16 cellular contexts compared by ENCODE assay signal in genomic region chr17:76193616-76194015, GRCh38. TPM values are rescaled to one million over a fixed set of nuclear protein-coding genes. Genes with fewer than 3 reads are reported as not detected.
DNase-seq lines count a peak whose midpoint lies in the region; ATAC-seq, FAIRE-seq and TF ChIP-seq lines count a peak whose summit lies in the region.
"Had no signal": no experiment of that assay in that cellular context is flagged by ENCODE, and none has a peak within 500 bp of the region (broad histone marks: within the 10 kb centered on the region; RNA-seq: fewer than 3 reads in every experiment).

No MANE protein-coding gene starts in this region.

- H3K27me3 Mint-ChIP-seq in stimulated activated naive CD8-positive, alpha-beta T cell treated with anti-CD3 and anti-CD28 coated beads, Interleukin-15, amount 100 ng/mL, for 72 hours = no peaks in the 10 kb centered on the region

- no TSS peak for BruUV-seq in K562 (replicated peaks; lab: Mats Ljungman, UMichigan)

- peaks cover 50% of the 10 kb centered on the region for H3K79me2 ChIP-seq in K562 (ENCODE audit: control insufficient read depth, insufficient read depth, low read length)

- H3K9me3 ChIP-seq in K562 (replicated peaks; ENCODE audit: control insufficient read depth, insufficient read depth, low read depth, low read length) (no peaks in the 10 kb centered on the region), SJCRH30 (replicated peaks) (no peaks in the 10 kb centered on the region), ascending aorta (no peaks in the 10 kb centered on the region)
- H3K9me3 ChIP-seq: gastroesophageal sphincter had no signal

- peak; percentile 15 for TF ChIP-seq EP300 in K562 (IDR thresholded peaks at IDR 0.05; ENCODE audit: low read length)

- H3K27me3 ChIP-seq in K562 (ENCODE audit: control insufficient read depth in 2 of 2, insufficient read depth in 2 of 2, low read length in 2 of 2) = no peaks in the 10 kb centered on the region
- H3K27me3 ChIP-seq in SJCRH30 = no peaks in the 10 kb centered on the region
- H3K27me3 ChIP-seq in ascending aorta = no peaks in the 10 kb centered on the region
- H3K27me3 ChIP-seq: cardiac muscle cell had no signal

- DNase-seq in stimulated activated CD4-positive, alpha-beta T cell treated with anti-CD3 and anti-CD28 coated beads, Interleukin-15, amount 100 ng/mL, for 24 hours = peak; percentile 44
- DNase-seq in stimulated activated CD4-positive, alpha-beta T cell treated with anti-CD3 and anti-CD28 coated beads, Interleukin-12 subunit alpha, Interleukin-12 subunit beta, amount 100 ng/mL, for 4 hours = no peak
- peak; percentile 26 for DNase-seq in activated CD4-positive, alpha-beta T cell treated with anti-CD3 and anti-CD28 coated beads, Interleukin-2, amount 50 U/mL, for 1 hour
- DNase-seq in K562 (ENCODE audit: extremely low read depth in 1 of 4, low spot score in 3 of 4) (peak; percentile 53 to 78 (median 62)), GM13976 (ENCODE audit: low spot score) (no peak), SJCRH30 (no peak), ascending aorta (ENCODE audit: low spot score in 2 of 2) (no peak)
- peak; percentile 23 to 61 for DNase-seq in stimulated activated naive CD8-positive, alpha-beta T cell treated with anti-CD3 and anti-CD28 coated beads, Interleukin-15, amount 100 ng/mL, for 72 hours
- DNase-seq: KBM-7, mesenchymal stem cell, NCI-H510A treated with DMSO at 0.1 percent for 48 hours had no signal

- H3K4me2 ChIP-seq in K562 (ENCODE audit: insufficient read depth, low read length) = peak overlapping the region; percentile 55

- under 1% methylated on average over 12 of the region's 12 CpGs for WGBS in K562 (ENCODE audit: insufficient coverage, low coverage, missing lambda C conversion rate)

- TF ChIP-seq CTCF in K562 (IDR thresholded peaks at IDR 0.05 in 2 of 3, conservative IDR thresholded peaks at IDR 0.05 in 1 of 3; ENCODE audit: insufficient read depth in 2 of 3, low read depth in 1 of 3, low read length in 3 of 3) (no peak), GM13976 (IDR thresholded peaks at IDR 0.05; ENCODE audit: borderline replicate concordance, control extremely low read depth, extremely low read depth, insufficient read depth, missing control alignments) (no peak), ascending aorta (IDR thresholded peaks at IDR 0.05) (no peak)

- H3K4me3 Mint-ChIP-seq in stimulated activated naive CD8-positive, alpha-beta T cell treated with anti-CD3 and anti-CD28 coated beads, Interleukin-15, amount 100 ng/mL, for 72 hours = peak overlapping the region; percentile 79 to 85

- no peaks in the 10 kb centered on the region for H3K9me1 ChIP-seq in K562 (ENCODE audit: control insufficient read depth, insufficient read depth, low read length)

- H3K4me3 ChIP-seq in K562 (no peak overlapping the region), SJCRH30 (no peak overlapping the region), ascending aorta (no peak overlapping the region)
- H3K4me3 ChIP-seq: cardiac muscle cell, gastroesophageal sphincter had no signal

- in situ Hi-C loops in K562 (cut with MboI) (no loop called here), GM13976 (cut with MboI; ENCODE audit: low sequenced_read_pairs, unreplicated experiment) (no loop called here)

- peak overlapping the region; percentile 64 for H2AFZ ChIP-seq in K562 (ENCODE audit: low read depth, low read length)

- peak; percentile 76 for FAIRE-seq in K562 (lab: Jason Lieb, UNC)
- FAIRE-seq: H1 had no signal

- H3K4me1 Mint-ChIP-seq in stimulated activated naive CD8-positive, alpha-beta T cell treated with anti-CD3 and anti-CD28 coated beads, Interleukin-15, amount 100 ng/mL, for 72 hours = peaks cover 96% of the 10 kb centered on the region

- peak; percentile 82 for ATAC-seq in K562
- peak; percentile 53 for ATAC-seq in stimulated activated naive CD8-positive, alpha-beta T cell treated with anti-CD3 and anti-CD28 coated beads, Interleukin-15, amount 100 ng/mL, for 72 hours
- ATAC-seq: gastroesophageal sphincter, Panc1 had no signal

- TF ChIP-seq POLR2A in K562 (conservative IDR thresholded peaks at IDR 0.05) = no peak

- H3K27ac ChIP-seq in K562 (ENCODE audit: extremely low read depth, low read depth, low read length) (peak overlapping the region; percentile 91), SJCRH30 (no peak overlapping the region), ascending aorta (no peak overlapping the region)
- H3K27ac ChIP-seq: cardiac muscle cell, gastroesophageal sphincter had no signal

- H3K4me1 ChIP-seq in K562 (replicated peaks in 1 of 2; ENCODE audit: control insufficient read depth in 2 of 2, insufficient read depth in 2 of 2, low read length in 2 of 2) = peaks cover 53 to 71% of the 10 kb centered on the region in 2 experiments
- H3K4me1 ChIP-seq in SJCRH30 = no peaks in the 10 kb centered on the region
- H3K4me1 ChIP-seq in ascending aorta = no peaks in the 10 kb centered on the region

- H3K36me3 ChIP-seq in K562 (ENCODE audit: control insufficient read depth, insufficient read depth, low read length) (peaks cover 25% of the 10 kb centered on the region; the same call in 2 of the 3 replicates), SJCRH30 (no peaks in the 10 kb centered on the region), ascending aorta (no peaks in the 10 kb centered on the region)
- H3K36me3 ChIP-seq: cardiac muscle cell, gastroesophageal sphincter had no signal

- CTCF ChIA-PET in K562 (lab: Yijun Ruan, JAX; ENCODE audit: low intra/inter-chr PET ratio) = no interaction called here

- H3K9ac ChIP-seq in K562 (ENCODE audit: insufficient read depth in 1 of 2, low read depth in 2 of 2, low read length in 2 of 2) = peak overlapping the region; percentile 73 to 74; a peak in 3 of 4 replicates

- TF ChIP-seq RAD21 in K562 (CRISPR knock-in tag; conservative IDR thresholded peaks at IDR 0.05 in 1 of 2, IDR thresholded peaks at IDR 0.05 in 1 of 2) = no peak

- POLR2A ChIA-PET in K562 (lab: Yijun Ruan, JAX) = interaction anchor here (1.0 to 3.2 kb wide), 3 partner anchors 11 to 74 kb away, joined by 4 to 16 read pairs (median 13); no protein-coding TSS in a partner anchor

- peak overlapping the region; percentile 75 to 98 for H3K27ac Mint-ChIP-seq in stimulated activated naive CD8-positive, alpha-beta T cell treated with anti-CD3 and anti-CD28 coated beads, Interleukin-15, amount 100 ng/mL, for 72 hours

- intact Hi-C loops in K562 (cut with micrococcal nuclease) (loop anchor here (2.0 kb wide), 1 partner anchor 41 kb away; no protein-coding TSS in a partner anchor), ascending aorta (cut with DNase I) (no loop called here)

- no peaks in the 10 kb centered on the region for H4K20me1 ChIP-seq in K562 (replicated peaks; ENCODE audit: control insufficient read depth, insufficient read depth, low read length)

- H3K9me3 Mint-ChIP-seq in stimulated activated naive CD8-positive, alpha-beta T cell treated with anti-CD3 and anti-CD28 coated beads, Interleukin-15, amount 100 ng/mL, for 72 hours = no peaks in the 10 kb centered on the region

TF ChIP-seq in K562, 482 proteins besides CTCF, POLR2A, EP300 and RAD21 (continues in another document):
- no peak for TF ChIP-seq BHLHE40 (IDR thresholded peaks at IDR 0.05; ENCODE audit: low read length)
- no peak for TF ChIP-seq PRPF4 (IDR thresholded peaks at IDR 0.05; ENCODE audit: insufficient read depth, low read depth, low read length, poor library complexity, severe bottlenecking)

RNA-seq across cellular contexts. Expression of gene RNF157, which starts 46.7 kb away (rescaled TPM):
- total RNA-seq in K562 (2011; cell fraction: chromatin; rRNA removed; ENCODE audit: low replicate concordance) = 105 and 114 TPM in 2 replicates
- total RNA-seq in K562 (2011; cell fraction: nucleolus; rRNA removed) = 43.7 and 60.5 TPM in 2 replicates
- total RNA-seq in K562 (2011; cell fraction: nucleoplasm; rRNA removed) = 85.8 and 127 TPM in 2 replicates
- total RNA-seq in K562 (2014; rRNA removed) = 12.7 and 21.6 TPM in 2 replicates
- 16.3 and 17.9 TPM in 2 replicates for total RNA-seq in K562 (2014; rRNA removed; fragmentation: Illumina TruSeq; extraction: Trizol)
- 28.2 and 28.7 TPM in 2 replicates for total RNA-seq in K562 (2015; rRNA removed; fragmentation: Illumina TruSeq; extraction: Trizol)
- total RNA-seq in K562 (2021) = 28.6 and 29.0 TPM in 2 replicates
- 30.5 and 37.8 TPM in 2 replicates for polyA plus RNA-seq in K562 (2011; rRNA removed)
- polyA plus RNA-seq in K562 (2011; cell fraction: cytosol; rRNA removed) = 29.5 and 33.1 TPM in 2 replicates
- polyA plus RNA-seq in K562 (2011; cell fraction: nucleus; rRNA removed) = 28.4 and 36.3 TPM in 2 replicates
- 21.3 and 53.9 TPM in 2 replicates for polyA plus RNA-seq in K562 (2012)
- polyA plus RNA-seq in K562 (2014; fragmentation: Illumina TruSeq; extraction: Trizol) = 29.0 and 31.7 TPM in 2 replicates
- polyA plus RNA-seq in K562 (2014; fragmentation: Nextera tagmentation; extraction: Ambion mirVana) = 10 to 100 TPM in 1 of 2 experiments, 1 to 10 TPM in 1; 8.1 to 12.7 TPM
- polyA plus RNA-seq in K562 (2014; rRNA removed) = 20.8 and 26.3 TPM in 2 replicates
- polyA minus RNA-seq in K562 (2011; rRNA and poly(A)+ RNA removed) = 40.3 and 41.8 TPM in 2 replicates
- polyA minus RNA-seq in K562 (2011; cell fraction: cytosol; rRNA and poly(A)+ RNA removed) = 30.4 and 40.2 TPM in 2 replicates
- polyA minus RNA-seq in K562 (2011; cell fraction: nucleus; rRNA and poly(A)+ RNA removed) = 13.2 and 28.3 TPM in 2 replicates
- 3.3 and 3.5 TPM in 2 replicates for total RNA-seq in SJCRH30 (2014; rRNA removed; shearing (Covaris generic))
- 2.4 TPM for total RNA-seq in ascending aorta

RNA-seq across cellular contexts. Expression of gene FOXJ1, which starts 52.6 kb away (rescaled TPM):
- not detected in 2 replicates for total RNA-seq in K562 (2011; cell fraction: chromatin; rRNA removed; ENCODE audit: low replicate concordance)
- not detected in 2 replicates for total RNA-seq in K562 (2011; cell fraction: nucleolus; rRNA removed)
- total RNA-seq in K562 (2011; cell fraction: nucleoplasm; rRNA removed) = not detected in 2 replicates
- total RNA-seq in K562 (2014; rRNA removed) = not detected in 2 replicates
- total RNA-seq in K562 (2014; rRNA removed; fragmentation: Illumina TruSeq; extraction: Trizol) = not detected in 2 replicates
- not detected in 2 replicates for total RNA-seq in K562 (2015; rRNA removed; fragmentation: Illumina TruSeq; extraction: Trizol)
- 0.07 TPM in 2 replicates for total RNA-seq in K562 (2021)
- not detected in 2 replicates for polyA plus RNA-seq in K562 (2011; rRNA removed)
- polyA plus RNA-seq in K562 (2011; cell fraction: cytosol; rRNA removed) = 0.03 TPM in 1 of 2 replicates, not detected in the other
- polyA plus RNA-seq in K562 (2011; cell fraction: nucleus; rRNA removed) = not detected in 2 replicates
- polyA plus RNA-seq in K562 (2012) = 0.06 TPM in 1 of 2 replicates, not detected in the other
- not detected in 2 replicates for polyA plus RNA-seq in K562 (2014; fragmentation: Illumina TruSeq; extraction: Trizol)
- not detected for polyA plus RNA-seq in K562 (2014; fragmentation: Nextera tagmentation; extraction: Ambion mirVana)
- polyA plus RNA-seq in K562 (2014; rRNA removed) = not detected in 2 replicates
- not detected in 2 replicates for polyA minus RNA-seq in K562 (2011; rRNA and poly(A)+ RNA removed)
- polyA minus RNA-seq in K562 (2011; cell fraction: cytosol; rRNA and poly(A)+ RNA removed) = not detected in 2 replicates
- polyA minus RNA-seq in K562 (2011; cell fraction: nucleus; rRNA and poly(A)+ RNA removed) = 0.11 TPM in 1 of 2 replicates, not detected in the other
- total RNA-seq in SJCRH30 (2014; rRNA removed; shearing (Covaris generic)) = 0.10 and 0.23 TPM in 2 replicates
- not detected for total RNA-seq in ascending aorta
- total RNA-seq: gastroesophageal sphincter had no signal
- polyA plus RNA-seq: AG04450 had no signal

Comparison
In these comparisons a context has a peak if more than half of its experiments do, and no peak if none do; other contexts are left out.
1. DNase-seq: peak in stimulated activated CD4-positive, alpha-beta T cell treated with anti-CD3 and anti-CD28 coated beads, Interleukin-15, amount 100 ng/mL, for 24 hours (single experiment), activated CD4-positive, alpha-beta T cell treated with anti-CD3 and anti-CD28 coated beads, Interleukin-2, amount 50 U/mL, for 1 hour (single experiment), K562 (4 of 4) and stimulated activated naive CD8-positive, alpha-beta T cell treated with anti-CD3 and anti-CD28 coated beads, Interleukin-15, amount 100 ng/mL, for 72 hours (2 of 2); none in stimulated activated CD4-positive, alpha-beta T cell treated with anti-CD3 and anti-CD28 coated beads, Interleukin-12 subunit alpha, Interleukin-12 subunit beta, amount 100 ng/mL, for 4 hours (single experiment), GM13976 (single experiment), SJCRH30 (0 of 2) and ascending aorta (0 of 2).